Comparison of ENCODE assay signal across 15 cellular contexts in the genomic region with DNA sequence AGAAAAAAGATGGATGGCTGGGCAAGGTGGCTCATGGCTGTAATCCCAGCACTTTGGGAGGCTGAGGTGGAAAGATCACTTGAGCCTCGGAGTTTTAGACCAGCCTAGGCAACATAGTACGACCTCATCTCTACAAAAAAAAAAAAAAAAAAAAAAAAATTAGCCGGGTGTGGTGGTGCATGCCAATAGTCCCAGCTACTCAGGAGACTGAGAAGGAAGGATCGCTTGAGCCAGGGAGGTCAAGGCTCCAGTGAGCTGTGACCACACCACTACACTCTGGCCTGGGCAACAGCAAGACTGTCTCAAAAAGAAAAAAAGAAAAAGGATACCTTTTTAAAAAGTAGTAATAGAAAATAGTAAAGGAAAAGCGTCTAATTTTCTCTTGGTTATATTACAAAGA. TPM values are rescaled to one million over a fixed set of nuclear protein-coding genes. Genes with fewer than 3 reads are reported as not detected.
DNase-seq lines count a peak whose midpoint lies in the region; ATAC-seq and TF ChIP-seq lines count a peak whose summit lies in the region.
"Had no signal": no experiment of that assay in that cellular context is flagged by ENCODE, and none has a peak within 500 bp of the region (broad histone marks: within the 10 kb centered on the region; RNA-seq: fewer than 3 reads in every experiment).

No MANE protein-coding gene starts in this region.

- no peak for DNase-seq in activated CD4-positive, alpha-beta memory T cell treated with anti-CD3 and anti-CD28 coated beads for 36 hours
- DNase-seq in left lung (no peak), ascending aorta (ENCODE audit: low spot score in 2 of 2) (no peak)
- DNase-seq: activated naive CD4-positive, alpha-beta T cell; dorsolateral prefrontal cortex; H9; KBM-7; WERI-Rb-1 had no signal

- H3K27ac ChIP-seq in ACC112 (ENCODE audit: low read depth, low read length): 0 out of 2 replicates have a peak overlapping the region, but pooled peaks have one; percentile 21
- H3K27ac ChIP-seq in left lung: peak overlapping the region; percentile 13 to 41
- peak overlapping the region in 1 of 2 donors; percentile 22 for H3K27ac ChIP-seq in ascending aorta
- H3K27ac ChIP-seq: WERI-Rb-1 had no signal

- peak overlapping the region; percentile 54 for H3K27ac Mint-ChIP-seq in activated CD4-positive, alpha-beta memory T cell treated with anti-CD3 and anti-CD28 coated beads for 36 hours

- H3K4me1 Mint-ChIP-seq in activated CD4-positive, alpha-beta memory T cell treated with anti-CD3 and anti-CD28 coated beads for 36 hours (ENCODE audit: low read depth): peaks cover 52% of the 10 kb centered on the region

- CTCF ChIA-PET in activated CD4-positive, alpha-beta memory T cell treated with anti-CD3 and anti-CD28 coated beads for 36 hours (lab: Charles Lee): interaction anchor here (0.7 to 3.4 kb wide), 4 partner anchors 17 to 53 kb away, joined by 3 to 17 read pairs (median 6); no protein-coding TSS in a partner anchor

- no peak overlapping the region for H2AFZ ChIP-seq in ACC112 (ENCODE audit: low read length, unreplicated experiment)

- peak overlapping the region; percentile 52 for H3K4me3 Mint-ChIP-seq in activated CD4-positive, alpha-beta memory T cell treated with anti-CD3 and anti-CD28 coated beads for 36 hours
- H3K4me3 Mint-ChIP-seq: H9 had no signal

- no peaks in the 10 kb centered on the region for H3K27me3 Mint-ChIP-seq in activated CD4-positive, alpha-beta memory T cell treated with anti-CD3 and anti-CD28 coated beads for 36 hours

- intact Hi-C loops in activated CD4-positive, alpha-beta memory T cell treated with anti-CD3 and anti-CD28 coated beads for 36 hours (cut with micrococcal nuclease): no loop called here
- intact Hi-C loops in left lung (cut with DNase I): no loop called here
- intact Hi-C loops in ascending aorta (cut with DNase I): no loop called here

- no peaks in the 10 kb centered on the region for H3K9me3 Mint-ChIP-seq in activated CD4-positive, alpha-beta memory T cell treated with anti-CD3 and anti-CD28 coated beads for 36 hours
- H3K9me3 Mint-ChIP-seq: CD14-positive monocyte, H9 had no signal

- POLR2A ChIA-PET in activated CD4-positive, alpha-beta memory T cell treated with anti-CD3 and anti-CD28 coated beads for 36 hours (lab: Charles Lee): interaction anchor here (1.1 to 2.0 kb wide), 3 partner anchors 11 to 277 kb away, joined by 3 to 5 read pairs (median 3); no protein-coding TSS in a partner anchor

- peaks cover 4% of the 10 kb centered on the region for H3K36me3 Mint-ChIP-seq in activated CD4-positive, alpha-beta memory T cell treated with anti-CD3 and anti-CD28 coated beads for 36 hours

- H3K9me3 ChIP-seq in left lung (no peaks in the 10 kb centered on the region), ascending aorta (no peaks in the 10 kb centered on the region)
- H3K9me3 ChIP-seq: upper lobe of left lung had no signal

- H3K4me3 ChIP-seq in ACC112 (ENCODE audit: low read depth, low read length) (no peak overlapping the region), GM08714 (ENCODE audit: low read length) (peak overlapping the region; percentile 60; the same call in 1 of the 2 replicates), left lung (no peak overlapping the region), ascending aorta (no peak overlapping the region)
- H3K4me3 ChIP-seq: dorsolateral prefrontal cortex, upper lobe of left lung had no signal

- H3K27me3 ChIP-seq in ACC112 (ENCODE audit: insufficient read depth, low read length) (no peaks in the 10 kb centered on the region), left lung (no peaks in the 10 kb centered on the region), ascending aorta (no peaks in the 10 kb centered on the region)
- H3K27me3 ChIP-seq: dorsolateral prefrontal cortex, upper lobe of left lung had no signal

- TF ChIP-seq CTCF in left lung (IDR thresholded peaks at IDR 0.05): no peak
- no peak for TF ChIP-seq CTCF in ascending aorta (IDR thresholded peaks at IDR 0.05)

- H3K36me3 ChIP-seq in ACC112 (ENCODE audit: insufficient read depth, low read length): no peaks in the 10 kb centered on the region
- H3K36me3 ChIP-seq in left lung: no peaks in the 10 kb centered on the region
- no peaks in the 10 kb centered on the region for H3K36me3 ChIP-seq in ascending aorta
- H3K36me3 ChIP-seq: upper lobe of left lung, WERI-Rb-1 had no signal

- ATAC-seq in left lung (no peak), HG03159 (IDR thresholded peaks at IDR 0.05; ENCODE audit: unreplicated experiment) (no peak), GM21737 (IDR thresholded peaks at IDR 0.05; ENCODE audit: unreplicated experiment) (no peak), GM21619 (IDR thresholded peaks at IDR 0.05; ENCODE audit: unreplicated experiment) (no peak)

- peaks cover 41% of the 10 kb centered on the region for H3K4me1 ChIP-seq in ACC112 (ENCODE audit: control insufficient read depth, insufficient read depth, low read length, unreplicated experiment)
- H3K4me1 ChIP-seq in left lung: peaks cover 0 to 50% of the 10 kb centered on the region in 2 donors
- H3K4me1 ChIP-seq in ascending aorta: peaks cover 0 to 8% of the 10 kb centered on the region in 2 donors

- peaks cover 48% of the 10 kb centered on the region for H3K79me2 ChIP-seq in ACC112 (ENCODE audit: control insufficient read depth, insufficient read depth, low read length, unreplicated experiment)

RNA-seq across cellular contexts. Expression of a gene that starts 20.7 kb away (rescaled TPM):
- 1 to 10 TPM; 5.7 to 7.2 TPM for total RNA-seq in activated CD4-positive, alpha-beta memory T cell treated with anti-CD3 and anti-CD28 coated beads for 36 hours
- total RNA-seq in left lung (10 to 100 TPM; 42.6 to 46.8 TPM), ascending aorta (13.5 TPM)
